Comparison of ENCODE assay signal across 14 cellular contexts in genomic region chr4:82586055-82586454, GRCh38. TPM values are rescaled to one million over a fixed set of nuclear protein-coding genes. Genes with fewer than 3 reads are reported as not detected.
"Had no signal": no experiment of that assay in that cellular context is flagged by ENCODE, and none has a peak within 500 bp of the region (broad histone marks: within the 10 kb centered on the region; RNA-seq: fewer than 3 reads in every experiment).

No MANE protein-coding gene starts in this region.

- H3K9me3 ChIP-seq: breast epithelium, esophagus muscularis mucosa, suprapubic skin had no signal

- H3K4me1 ChIP-seq: breast epithelium, suprapubic skin had no signal

- ATAC-seq: activated CD4-positive, CD25-positive, alpha-beta regulatory T cell treated with anti-CD3 and anti-CD28 coated beads, Interleukin-2, amount 50 U/mL, for 24 hours; activated T-helper 17 cell treated with anti-CD3 and anti-CD28 coated beads, Interleukin-2, amount 50 U/mL, for 72 hours; sciatic nerve; stimulated activated naive CD8-positive, alpha-beta T cell treated with anti-CD3 and anti-CD28 coated beads, Interleukin-15, Interleukin-2, amounts not matched to agents 100 U/mL and 50 U/mL, for 24 hours had no signal

- DNase-seq: activated CD4-positive, alpha-beta T cell treated with anti-CD3 and anti-CD28 coated beads, Interleukin-2, amount 50 U/mL, for 1 hour; activated naive CD4-positive, alpha-beta T cell treated with Interleukin-2 at 50 U/mL for 16 hours; activated T-cell treated with anti-CD3 and anti-CD28 coated beads for 4 hours; aorta; kidney; nephron progenitor cell; stimulated activated naive CD8-positive, alpha-beta T cell treated with anti-CD3 and anti-CD28 coated beads, Interleukin-15, Interleukin-2, amounts not matched to agents 100 U/mL and 50 U/mL, for 24 hours had no signal

- H3K36me3 ChIP-seq: breast epithelium, esophagus muscularis mucosa, suprapubic skin had no signal

- H3K27ac ChIP-seq: breast epithelium, esophagus muscularis mucosa, suprapubic skin had no signal

- H3K4me3 ChIP-seq: breast epithelium, esophagus muscularis mucosa, suprapubic skin had no signal

- H3K27me3 ChIP-seq: breast epithelium, esophagus muscularis mucosa, suprapubic skin had no signal

- FAIRE-seq: kidney had no signal

RNA-seq across cellular contexts. Expression of gene TMEM150C, which starts 24.3 kb away (rescaled TPM):
- total RNA-seq: activated CD8-positive, alpha-beta memory T cell treated with anti-CD3 and anti-CD28 coated beads for 36 hours; activated T-helper 17 cell treated with anti-CD3 and anti-CD28 coated beads, Interleukin-2, amount 50 U/mL, for 72 hours had no signal
